ENCODE assay signal across 9 cellular contexts in genomic region chr21:29245104-29245643, GRCh38. TPM values are rescaled to one million over a fixed set of nuclear protein-coding genes. Genes with fewer than 3 reads are reported as not detected.
DNase-seq lines count a peak whose midpoint lies in the region; ATAC-seq and TF ChIP-seq lines count a peak whose summit lies in the region.
"Had no signal": no experiment of that assay in that cellular context is flagged by ENCODE, and none has a peak within 500 bp of the region (broad histone marks: within the 10 kb centered on the region; RNA-seq: fewer than 3 reads in every experiment).

No MANE protein-coding gene starts in this region.

- H3K4me3 ChIP-seq in DOHH2 (ENCODE audit: low read length) (no peak overlapping the region), epithelial cell of esophagus (ENCODE audit: low read length) (no peak overlapping the region), mucosa of descending colon (no peak overlapping the region), brain microvascular endothelial cell (ENCODE audit: low read depth, low read length) (no peak overlapping the region), SJCRH30 (no peak overlapping the region)

- H3K27ac ChIP-seq in DOHH2 (ENCODE audit: low read depth, low read length) (no peak overlapping the region), brain microvascular endothelial cell (no peak overlapping the region), SJCRH30 (no peak overlapping the region)

- in situ Hi-C loops in brain microvascular endothelial cell (cut with HindIII; ENCODE audit: low pct_ligation_motif_present, low sequenced_read_pairs): no loop called here

- H3K36me3 ChIP-seq in DOHH2 (ENCODE audit: control insufficient read depth, low read length) (no peaks in the 10 kb centered on the region), mucosa of descending colon (ENCODE audit: low read depth) (no peaks in the 10 kb centered on the region), brain microvascular endothelial cell (replicated peaks) (no peaks in the 10 kb centered on the region), SJCRH30 (no peaks in the 10 kb centered on the region)

- H3K4me2 ChIP-seq in DOHH2 (ENCODE audit: low read length): peak overlapping the region; percentile 32; the same call in 1 of the 2 replicates

- no peak for TF ChIP-seq CTCF in DOHH2 (IDR thresholded peaks at IDR 0.05; ENCODE audit: low read depth, low read length, poor library complexity, severe bottlenecking)
- no peak for TF ChIP-seq CTCF in epithelial cell of esophagus (IDR thresholded peaks at IDR 0.05; ENCODE audit: insufficient read depth, low read depth, low read length, missing control alignments)
- no peak for TF ChIP-seq CTCF in mucosa of descending colon (IDR thresholded peaks at IDR 0.05)
- no peak for TF ChIP-seq CTCF in brain microvascular endothelial cell (IDR thresholded peaks at IDR 0.05; ENCODE audit: low read depth, low read length, missing control alignments)

- peaks cover 4% of the 10 kb centered on the region; the same call in 1 of the 2 replicates for H3F3A ChIP-seq in DOHH2 (ENCODE audit: control insufficient read depth, insufficient read depth)

- H3K79me2 ChIP-seq in DOHH2 (ENCODE audit: control insufficient read depth, low read length): no peaks in the 10 kb centered on the region

- no peaks in the 10 kb centered on the region for H4K20me1 ChIP-seq in DOHH2 (ENCODE audit: control insufficient read depth, insufficient read depth, low read depth, low read length)

- intact Hi-C loops in mucosa of descending colon (cut with DNase I, micrococcal nuclease): no loop called here

- H3K27me3 ChIP-seq in DOHH2 (ENCODE audit: control insufficient read depth, low read length) (no peaks in the 10 kb centered on the region), brain microvascular endothelial cell (replicated peaks) (no peaks in the 10 kb centered on the region), SJCRH30 (no peaks in the 10 kb centered on the region)

- no peaks in the 10 kb centered on the region for H3K9me3 ChIP-seq in DOHH2 (ENCODE audit: control insufficient read depth, insufficient read depth, low read length)
- no peaks in the 10 kb centered on the region for H3K9me3 ChIP-seq in mucosa of descending colon
- H3K9me3 ChIP-seq in SJCRH30 (replicated peaks): no peaks in the 10 kb centered on the region

- H3K9me2 ChIP-seq in DOHH2 (replicated peaks; ENCODE audit: control insufficient read depth, low read length): no peaks in the 10 kb centered on the region

- H3K4me1 ChIP-seq in DOHH2 (ENCODE audit: control insufficient read depth, low read length) (peaks cover 16% of the 10 kb centered on the region), mucosa of descending colon (ENCODE audit: low read depth) (no peaks in the 10 kb centered on the region), SJCRH30 (no peaks in the 10 kb centered on the region)

- peak; percentile 67 for DNase-seq in epithelial cell of esophagus (ENCODE audit: low read depth)
- no peak for DNase-seq in mucosa of descending colon
- DNase-seq in brain microvascular endothelial cell: no peak
- no peak for DNase-seq in SJCRH30
- no peak for DNase-seq in SW 1271 (lab: John Stamatoyannopoulos, UW)
- DNase-seq: central memory CD4-positive, alpha-beta T cell had no signal

- ATAC-seq in GM18909 (IDR thresholded peaks at IDR 0.05; ENCODE audit: poor library complexity, unreplicated experiment) (peak; percentile 63), HG03097 (IDR thresholded peaks at IDR 0.05; ENCODE audit: low FRiP score, unreplicated experiment) (peak; percentile 57), mucosa of descending colon (no peak)

RNA-seq across cellular contexts. Expression of gene BACH1, which starts 53.5 kb away (rescaled TPM):
- 100 to 1,000 TPM in 1 of 3 donors, 10 to 100 TPM in 2; 54.0 to 107 (median 57.2) TPM for total RNA-seq in mucosa of descending colon
- total RNA-seq in SJCRH30 (2014; rRNA removed; shearing (Covaris generic)): 62.3 and 91.1 TPM in 2 replicates
